11 cellular contexts compared by ENCODE assay signal in genomic region chr21:44329086-44329889, GRCh38. TPM values are rescaled to one million over a fixed set of nuclear protein-coding genes. Genes with fewer than 3 reads are reported as not detected.
A peak's percentile ranks its signal among the peaks of the same experiment; 100 is the strongest.
DNase-seq lines count a peak whose midpoint lies in the region; ATAC-seq and TF ChIP-seq lines count a peak whose summit lies in the region.
"Had no signal": no experiment of that assay in that cellular context is flagged by ENCODE, and none has a peak within 500 bp of the region (broad histone marks: within the 10 kb centered on the region; RNA-seq: fewer than 3 reads in every experiment).

No MANE protein-coding gene starts in this region.

- no peaks in the 10 kb centered on the region for H3K9me3 Mint-ChIP-seq in activated naive CD8-positive, alpha-beta T cell treated with anti-CD3 and anti-CD28 coated beads, Interleukin-2, amount 50 U/mL, for 24 hours
- no peaks in the 10 kb centered on the region for H3K9me3 Mint-ChIP-seq in activated naive CD8-positive, alpha-beta T cell treated with anti-CD3 and anti-CD28 coated beads for 36 hours
- H3K9me3 Mint-ChIP-seq in CD4-positive, alpha-beta T cell: no peaks in the 10 kb centered on the region

- intact Hi-C loops in thyroid gland (cut with DNase I): no loop called here
- intact Hi-C loops in CD4-positive, alpha-beta T cell (cut with DNase I, micrococcal nuclease): no loop called here

- H3K27ac Mint-ChIP-seq in activated naive CD8-positive, alpha-beta T cell treated with anti-CD3 and anti-CD28 coated beads, Interleukin-2, amount 50 U/mL, for 24 hours: peak overlapping the region; percentile 29
- H3K27ac Mint-ChIP-seq in activated naive CD8-positive, alpha-beta T cell treated with anti-CD3 and anti-CD28 coated beads for 36 hours: no peak overlapping the region
- no peak overlapping the region for H3K27ac Mint-ChIP-seq in CD4-positive, alpha-beta T cell

- H3K27me3 Mint-ChIP-seq in activated naive CD8-positive, alpha-beta T cell treated with anti-CD3 and anti-CD28 coated beads, Interleukin-2, amount 50 U/mL, for 24 hours: no peaks in the 10 kb centered on the region
- H3K27me3 Mint-ChIP-seq in activated naive CD8-positive, alpha-beta T cell treated with anti-CD3 and anti-CD28 coated beads for 36 hours: no peaks in the 10 kb centered on the region
- H3K27me3 Mint-ChIP-seq in CD4-positive, alpha-beta T cell: no peaks in the 10 kb centered on the region

- POLR2A ChIA-PET in CD4-positive, alpha-beta T cell (lab: Charles Lee): interaction anchor here (1.6 kb wide), 1 partner anchor 9 kb away, joined by 5 read pairs; the partner anchor contains the start of gene CFAP410

- no peaks in the 10 kb centered on the region for H3K27me3 ChIP-seq in thyroid gland
- H3K27me3 ChIP-seq in CD4-positive, alpha-beta T cell (ENCODE audit: control insufficient read depth, insufficient read depth, low read length): no peaks in the 10 kb centered on the region
- H3K27me3 ChIP-seq: heart left ventricle had no signal

- TF ChIP-seq CTCF in thyroid gland (IDR thresholded peaks at IDR 0.05) (no peak), coronary artery (IDR thresholded peaks at IDR 0.05) (no peak)
- no peak for TF ChIP-seq CTCF in CD4-positive, alpha-beta T cell (IDR thresholded peaks at IDR 0.05)

- no peak for TF ChIP-seq POLR2A in thyroid gland (IDR thresholded peaks at IDR 0.05)

- no peaks in the 10 kb centered on the region for H3K9me3 ChIP-seq in thyroid gland
- no peaks in the 10 kb centered on the region for H3K9me3 ChIP-seq in CD4-positive, alpha-beta T cell (ENCODE audit: control insufficient read depth, low read length)
- H3K9me3 ChIP-seq: heart left ventricle had no signal

- peaks cover 3% of the 10 kb centered on the region for H3K36me3 Mint-ChIP-seq in activated naive CD8-positive, alpha-beta T cell treated with anti-CD3 and anti-CD28 coated beads, Interleukin-2, amount 50 U/mL, for 24 hours (ENCODE audit: low read depth)
- H3K36me3 Mint-ChIP-seq in activated naive CD8-positive, alpha-beta T cell treated with anti-CD3 and anti-CD28 coated beads for 36 hours: peaks cover 1% of the 10 kb centered on the region
- H3K36me3 Mint-ChIP-seq in CD4-positive, alpha-beta T cell (ENCODE audit: low read depth): peaks cover 8% of the 10 kb centered on the region

- CTCF ChIA-PET in CD4-positive, alpha-beta T cell (lab: Charles Lee): no interaction called here

- H3K4me3 ChIP-seq in thyroid gland (replicated peaks in 1 of 3) (no peak overlapping the region), coronary artery (no peak overlapping the region)
- H3K4me3 ChIP-seq: heart left ventricle had no signal

- H3K4me3 Mint-ChIP-seq in activated naive CD8-positive, alpha-beta T cell treated with anti-CD3 and anti-CD28 coated beads, Interleukin-2, amount 50 U/mL, for 24 hours: no peak overlapping the region
- no peak overlapping the region for H3K4me3 Mint-ChIP-seq in activated naive CD8-positive, alpha-beta T cell treated with anti-CD3 and anti-CD28 coated beads for 36 hours
- no peak overlapping the region for H3K4me3 Mint-ChIP-seq in CD4-positive, alpha-beta T cell

- H3K27ac ChIP-seq in thyroid gland (no peak overlapping the region), coronary artery (no peak overlapping the region)
- H3K27ac ChIP-seq in CD4-positive, alpha-beta T cell (ENCODE audit: low read depth, low read length): no peak overlapping the region
- H3K27ac ChIP-seq: C4-2B, heart left ventricle had no signal

- H3K36me3 ChIP-seq in thyroid gland: peaks cover 22 to 29% of the 10 kb centered on the region in 2 donors

- DNase-seq in activated naive CD8-positive, alpha-beta T cell treated with anti-CD3 and anti-CD28 coated beads, Interleukin-2, amount 50 U/mL, for 24 hours: no peak
- DNase-seq in activated naive CD8-positive, alpha-beta T cell treated with anti-CD3 and anti-CD28 coated beads for 36 hours: no peak
- DNase-seq in NCI-H510A (lab: John Stamatoyannopoulos, UW) (peak; percentile 46), glomerular visceral epithelial cell (ENCODE audit: extremely low spot score) (peak; percentile 39), thyroid gland (peak; percentile 60 to 76), coronary artery (ENCODE audit: low spot score) (no peak), HuH-7.5 (ENCODE audit: low spot score) (no peak)
- no peak for DNase-seq in CD4-positive, alpha-beta T cell
- DNase-seq: heart left ventricle, NCI-H2081 treated with DMSO at 0.1 percent for 48 hours had no signal

- ATAC-seq in activated naive CD8-positive, alpha-beta T cell treated with anti-CD3 and anti-CD28 coated beads, Interleukin-2, amount 50 U/mL, for 24 hours: no peak
- ATAC-seq in CD4-positive, alpha-beta T cell (ENCODE audit: poor library complexity): no peak

- peaks cover 5 to 6% of the 10 kb centered on the region in 2 donors for H3K4me1 ChIP-seq in thyroid gland
- H3K4me1 ChIP-seq: heart left ventricle had no signal

- 59 to 81% methylated on average over 14 to 26 of the region's 26 CpGs for WGBS in thyroid gland, 2 donors

- H3K4me1 Mint-ChIP-seq in activated naive CD8-positive, alpha-beta T cell treated with anti-CD3 and anti-CD28 coated beads, Interleukin-2, amount 50 U/mL, for 24 hours: no peaks in the 10 kb centered on the region
- H3K4me1 Mint-ChIP-seq in activated naive CD8-positive, alpha-beta T cell treated with anti-CD3 and anti-CD28 coated beads for 36 hours: no peaks in the 10 kb centered on the region
- H3K4me1 Mint-ChIP-seq in CD4-positive, alpha-beta T cell (ENCODE audit: low read depth): no peaks in the 10 kb centered on the region

RNA-seq across cellular contexts. Expression of gene CFAP410, which starts 9.9 kb away (rescaled TPM):
- total RNA-seq in activated naive CD8-positive, alpha-beta T cell treated with anti-CD3 and anti-CD28 coated beads for 36 hours: 10 to 100 TPM; 14.0 to 14.8 TPM
- 10 to 100 TPM; 55.2 to 93.4 (median 64.1) TPM for total RNA-seq in thyroid gland
- total RNA-seq in CD4-positive, alpha-beta T cell: 10 to 100 TPM; 50.1 to 51.6 TPM

RNA-seq across cellular contexts. Expression of gene TRPM2, which starts 24.1 kb away (rescaled TPM):
- 1 to 10 TPM; 2.9 to 3.7 TPM for total RNA-seq in activated naive CD8-positive, alpha-beta T cell treated with anti-CD3 and anti-CD28 coated beads for 36 hours
- total RNA-seq in thyroid gland: 1 to 10 TPM in 1 of 4 donors, under 1 TPM in 3; 0.67 to 2.6 (median 0.88) TPM
- total RNA-seq in CD4-positive, alpha-beta T cell: 1 to 10 TPM; 1.9 to 2.9 TPM

RNA-seq across cellular contexts. Expression of gene PFKL, which starts 29.4 kb away (rescaled TPM):
- total RNA-seq in activated naive CD8-positive, alpha-beta T cell treated with anti-CD3 and anti-CD28 coated beads for 36 hours: 100 to 1,000 TPM; 150 to 154 TPM
- 100 to 1,000 TPM in 2 of 4 donors, 10 to 100 TPM in 2; 68.5 to 103 (median 96.8) TPM for total RNA-seq in thyroid gland
- total RNA-seq in CD4-positive, alpha-beta T cell: 100 to 1,000 TPM; 115 to 117 TPM

RNA-seq across cellular contexts. Expression of gene AIRE, which starts 43.6 kb away (rescaled TPM):
- not detected for total RNA-seq in activated naive CD8-positive, alpha-beta T cell treated with anti-CD3 and anti-CD28 coated beads for 36 hours
- under 1 TPM in 1 of 4 donors, not detected in 3; 0.13 TPM for total RNA-seq in thyroid gland
- total RNA-seq in CD4-positive, alpha-beta T cell: under 1 TPM; 0.11 to 0.16 TPM

Comparison
In these comparisons a context has a peak if more than half of its experiments do, and no peak if none do; other contexts are left out.
1. DNase-seq: peak in NCI-H510A (single experiment), glomerular visceral epithelial cell (single experiment) and thyroid gland (2 of 2); none in activated naive CD8-positive, alpha-beta T cell treated with anti-CD3 and anti-CD28 coated beads, Interleukin-2, amount 50 U/mL, for 24 hours (single experiment), activated naive CD8-positive, alpha-beta T cell treated with anti-CD3 and anti-CD28 coated beads for 36 hours (single experiment), CD4-positive, alpha-beta T cell (0 of 10), coronary artery (single experiment) and HuH-7.5 (single experiment).